13 cellular contexts compared by ENCODE assay signal in the genomic region with DNA sequence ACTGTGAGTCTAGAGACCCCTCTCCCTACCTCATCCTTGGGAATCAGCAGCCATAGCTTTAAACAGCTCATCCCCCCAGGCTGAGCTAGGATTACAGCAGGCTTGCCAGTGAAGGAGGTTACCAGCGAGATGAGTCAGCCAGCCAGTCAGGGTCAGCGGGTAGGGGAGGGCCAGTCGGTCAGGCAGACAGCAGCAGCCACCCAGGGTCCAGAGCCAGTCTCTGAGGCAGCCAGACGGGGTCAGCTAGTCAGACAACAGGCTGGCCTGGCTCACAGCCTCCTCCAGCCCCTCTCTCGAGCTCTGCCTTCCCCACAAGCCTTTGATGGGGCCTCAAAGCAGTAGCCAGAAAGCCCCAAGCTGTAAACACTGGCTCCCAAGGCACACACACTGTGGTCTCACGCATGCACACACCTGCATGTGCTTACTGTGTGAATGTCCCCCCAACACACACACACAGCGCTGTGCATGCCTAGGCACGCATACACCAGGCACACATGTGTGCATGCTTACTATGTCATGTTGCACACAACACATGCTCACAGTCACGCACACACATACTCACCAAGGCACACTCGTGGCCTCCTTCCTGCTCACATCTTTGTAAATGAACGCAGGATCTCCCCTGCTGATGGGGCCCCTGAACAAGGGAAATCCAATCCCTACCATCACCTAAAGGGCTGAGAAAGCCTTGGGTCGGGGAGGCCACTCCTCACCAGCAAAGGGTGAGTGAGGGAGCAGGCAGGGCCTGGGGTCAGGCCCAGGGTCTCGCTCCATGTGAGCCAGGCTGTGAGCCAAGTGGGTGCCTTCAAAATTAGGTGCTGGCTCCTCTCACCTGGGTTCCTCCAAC. TPM values are rescaled to one million over a fixed set of nuclear protein-coding genes. Genes with fewer than 3 reads are reported as not detected.
DNase-seq lines count a peak whose midpoint lies in the region; ATAC-seq and TF ChIP-seq lines count a peak whose summit lies in the region.
"Had no signal": no experiment of that assay in that cellular context is flagged by ENCODE, and none has a peak within 500 bp of the region (broad histone marks: within the 10 kb centered on the region; RNA-seq: fewer than 3 reads in every experiment).

No MANE protein-coding gene starts in this region.

- DNase-seq in A172 (ENCODE audit: low spot score) (peak; percentile 85), H7 (peak; percentile 78), T-helper 17 cell (no peak), hepatic stellate cell (ENCODE audit: low spot score) (peak; percentile 86), superior temporal gyrus (ENCODE audit: extremely low spot score) (no peak), upper lobe of right lung (no peak)
- DNase-seq in effector memory CD4-positive, alpha-beta T cell: no peak
- DNase-seq: C1 segment of cervical spinal cord had no signal

- H3K4me1 ChIP-seq in effector memory CD4-positive, alpha-beta T cell (ENCODE audit: control insufficient read depth, insufficient read depth, low read length, poor library complexity, severe bottlenecking): no peaks in the 10 kb centered on the region
- no peaks in the 10 kb centered on the region for H3K4me1 ChIP-seq in upper lobe of right lung

- intact Hi-C loops in upper lobe of right lung (cut with DNase I): no loop called here

- no peak overlapping the region for H3K4me3 Mint-ChIP-seq in T-helper 17 cell

- no peaks in the 10 kb centered on the region for H3K9me3 ChIP-seq in T-helper 17 cell (ENCODE audit: control insufficient read depth, low read length, poor library complexity, severe bottlenecking)
- no peaks in the 10 kb centered on the region for H3K9me3 ChIP-seq in effector memory CD4-positive, alpha-beta T cell (ENCODE audit: control insufficient read depth, low read length)
- no peaks in the 10 kb centered on the region for H3K9me3 ChIP-seq in upper lobe of right lung

- H3K36me3 ChIP-seq in H7 (replicated peaks; ENCODE audit: control insufficient read depth, insufficient read depth, low read length): no peaks in the 10 kb centered on the region
- H3K36me3 ChIP-seq in effector memory CD4-positive, alpha-beta T cell (ENCODE audit: control insufficient read depth, insufficient read depth, low read length): no peaks in the 10 kb centered on the region
- no peaks in the 10 kb centered on the region for H3K36me3 ChIP-seq in upper lobe of right lung

- no peak for ATAC-seq in T-helper 17 cell
- ATAC-seq in HG02885 (IDR thresholded peaks at IDR 0.05; ENCODE audit: poor library complexity, unreplicated experiment): no peak
- no peak for ATAC-seq in upper lobe of right lung

- no peak overlapping the region for H3K27ac ChIP-seq in effector memory CD4-positive, alpha-beta T cell (ENCODE audit: insufficient read depth, low read length, poor library complexity, severe bottlenecking)
- no peak overlapping the region for H3K27ac ChIP-seq in upper lobe of right lung
- H3K27ac ChIP-seq: KMS-11 had no signal

- H3K4me3 ChIP-seq in H7 (ENCODE audit: insufficient read depth, low read depth, low read length): no peak overlapping the region
- H3K4me3 ChIP-seq in effector memory CD4-positive, alpha-beta T cell (ENCODE audit: insufficient read depth, low read depth, low read length, poor library complexity, severe bottlenecking): no peak overlapping the region
- H3K4me3 ChIP-seq in upper lobe of right lung: no peak overlapping the region

- H3K27me3 Mint-ChIP-seq in T-helper 17 cell: peaks cover 7% of the 10 kb centered on the region

- TF ChIP-seq CTCF in upper lobe of right lung (IDR thresholded peaks at IDR 0.05): no peak

- H3K4me1 Mint-ChIP-seq in T-helper 17 cell: peaks cover 3% of the 10 kb centered on the region

- H3K27ac Mint-ChIP-seq in T-helper 17 cell: peak overlapping the region; percentile 21

- H3K27me3 ChIP-seq in H7 (ENCODE audit: control insufficient read depth, insufficient read depth, low read length): no peaks in the 10 kb centered on the region
- no peaks in the 10 kb centered on the region for H3K27me3 ChIP-seq in effector memory CD4-positive, alpha-beta T cell (replicated peaks; ENCODE audit: control insufficient read depth, insufficient read depth, low read length, poor library complexity, severe bottlenecking)
- no peaks in the 10 kb centered on the region for H3K27me3 ChIP-seq in upper lobe of right lung

- H3K36me3 Mint-ChIP-seq in T-helper 17 cell (ENCODE audit: low read depth): no peaks in the 10 kb centered on the region

RNA-seq across cellular contexts. Expression of gene CPLX2, which starts 28.2 kb away (rescaled TPM):
- total RNA-seq in A172 (2014; rRNA removed; shearing (Covaris generic)): not detected in 2 replicates
- 0.59 and 1.2 TPM in 2 replicates for total RNA-seq in H7 (2014; rRNA removed; shearing (Covaris generic))
- not detected for total RNA-seq in T-helper 17 cell
- total RNA-seq in upper lobe of right lung: not detected
- total RNA-seq: dermis microvascular lymphatic vessel endothelial cell, liver, OCI-LY7 had no signal

Comparison
In these comparisons a context has a peak if more than half of its experiments do, and no peak if none do; other contexts are left out.
1. DNase-seq: peak in A172 (single experiment), H7 (single experiment) and hepatic stellate cell (single experiment); none in T-helper 17 cell (0 of 3), superior temporal gyrus (single experiment), effector memory CD4-positive, alpha-beta T cell (0 of 3) and upper lobe of right lung (single experiment).